Comparison of ENCODE assay signal across 12 cellular contexts in genomic region chr2:133519677-133520076, GRCh38. TPM values are rescaled to one million over a fixed set of nuclear protein-coding genes. Genes with fewer than 3 reads are reported as not detected.
A peak's percentile ranks its signal among the peaks of the same experiment; 100 is the strongest.
DNase-seq lines count a peak whose midpoint lies in the region; ATAC-seq and TF ChIP-seq lines count a peak whose summit lies in the region.
"Not testable (repeated sequence)": the region's sequence is repeated elsewhere in the genome, so short reads cannot be mapped to it uniquely, and the experiment has no call there.
"Had no signal": no experiment of that assay in that cellular context is flagged by ENCODE, and none has a peak within 500 bp of the region (broad histone marks: within the 10 kb centered on the region; RNA-seq: fewer than 3 reads in every experiment).

No MANE protein-coding gene starts in this region.

- H3K27me3 Mint-ChIP-seq in WTC11 (ENCODE audit: low read depth), result peaks cover 51% of the 10 kb centered on the region
- H3K27me3 Mint-ChIP-seq in endothelial cell (ENCODE audit: unreplicated experiment), result not testable (repeated sequence)

- BruUV-seq in OCI-LY7 (replicated peaks; lab: Mats Ljungman, UMichigan), result not testable (repeated sequence)

- not testable (repeated sequence) for H2AFZ ChIP-seq in OCI-LY7 (ENCODE audit: low read length)

- peaks cover 11% of the 10 kb centered on the region for H3K4me1 Mint-ChIP-seq in WTC11
- not testable (repeated sequence) for H3K4me1 Mint-ChIP-seq in endothelial cell (ENCODE audit: unreplicated experiment)

- peak; percentile 71 for ATAC-seq in WTC11
- not testable (repeated sequence) for ATAC-seq in thoracic aorta (ENCODE audit: insufficient number of reproducible peaks, low FRiP score, low read depth)

- not testable (repeated sequence) for H4K20me1 ChIP-seq in OCI-LY7 (ENCODE audit: insufficient read depth, low read length)

- not testable (repeated sequence) for H3K36me3 Mint-ChIP-seq in WTC11; endothelial cell (ENCODE audit: low read depth, unreplicated experiment)

- TF ChIP-seq CTCF in BJ (IDR thresholded peaks at IDR 0.05; ENCODE audit: insufficient read depth, low read depth, low read length) (peak; percentile 11; the same call in 1 of the 2 replicates), GM12875 (IDR thresholded peaks at IDR 0.05; ENCODE audit: borderline replicate concordance, insufficient read depth, low read depth, low read length) (peak; percentile 48; the same call in 1 of the 2 replicates), LNCAP (IDR thresholded peaks at IDR 0.05) (peak; percentile 56), OCI-LY7 (conservative IDR thresholded peaks at IDR 0.05; ENCODE audit: low read length) (peak; percentile 62), WTC11 (IDR thresholded peaks at IDR 0.05) (peak; percentile 44; the same call in 1 of the 2 replicates), endothelial cell (IDR thresholded peaks at IDR 0.05; ENCODE audit: unreplicated experiment) (peak; percentile 40), thoracic aorta (IDR thresholded peaks at IDR 0.05) (peak; percentile 11)

- not testable (repeated sequence) for H3K27ac Mint-ChIP-seq in WTC11; endothelial cell (ENCODE audit: unreplicated experiment)

- POLR2A ChIA-PET in BJ (lab: Charles Lee), result interaction anchor here (0.7 kb wide), 1 partner anchor 200 kb away, joined by 4 read pairs; no protein-coding TSS in a partner anchor
- POLR2A ChIA-PET in OCI-LY7 (lab: Charles Lee), result not testable (repeated sequence)
- POLR2A ChIA-PET in WTC11 (lab: Charles Lee), result interaction anchor here (0.6 kb wide), 1 partner anchor 236 kb away, joined by 4 read pairs; no protein-coding TSS in a partner anchor

- H3K4me3 ChIP-seq in BJ (ENCODE audit: low read depth, low read length); GM12875 (ENCODE audit: low read depth, low read length); OCI-LY7 (ENCODE audit: low read depth, low read length, poor library complexity, severe bottlenecking); iPS DF 6.9 (ENCODE audit: low read length); thoracic aorta: not testable (repeated sequence)

- H3K9me2 ChIP-seq in OCI-LY7 (ENCODE audit: insufficient read depth, low read length), result not testable (repeated sequence)

- WGBS in iPS DF 6.9 (ENCODE audit: insufficient coverage, insufficient read length), result no CpG with 5 or more reads among the region's 7 CpGs

- H3K36me3 ChIP-seq in BJ (ENCODE audit: control insufficient read depth, insufficient read depth, low read length); OCI-LY7 (ENCODE audit: insufficient read depth, low read length); iPS DF 6.9 (ENCODE audit: control insufficient read depth, insufficient read depth, low read length); thoracic aorta: not testable (repeated sequence)

- DNase-seq in BJ (ENCODE audit: low read depth); OCI-LY7 (ENCODE audit: low spot score); thoracic aorta (ENCODE audit: low spot score): not testable (repeated sequence)
- peak; percentile 35 for DNase-seq in WTC11 (ENCODE audit: low spot score)
- peak; percentile 9 for DNase-seq in endothelial cell (ENCODE audit: low spot score)
- peak; percentile 20 for DNase-seq in iPS DF 6.9 (ENCODE audit: low read depth, low spot score)

- CTCF ChIA-PET in BJ (lab: Yijun Ruan, JAX), result interaction anchor here (0.8 to 1.4 kb wide), 5 partner anchors 9 to 260 kb away, joined by 3 to 5 read pairs (median 3); no protein-coding TSS in a partner anchor
- CTCF ChIA-PET in OCI-LY7 (lab: Charles Lee; ENCODE audit: unreplicated experiment), result not testable (repeated sequence)
- CTCF ChIA-PET in WTC11 (lab: Charles Lee), result interaction anchor here (0.6 to 3.4 kb wide), 37 partner anchors 9 to 892 kb away, joined by 3 to 48 read pairs (median 4); partner anchors contain the start of gene NCKAP5

- not testable (repeated sequence) for H3K9me3 Mint-ChIP-seq in WTC11; endothelial cell (ENCODE audit: unreplicated experiment)

- H3K4me3 Mint-ChIP-seq in WTC11; endothelial cell (ENCODE audit: unreplicated experiment): not testable (repeated sequence)

- not testable (repeated sequence) for H3K79me2 ChIP-seq in OCI-LY7 (ENCODE audit: insufficient read depth, low read depth, low read length)

- intact Hi-C loops in OCI-LY7 (cut with micrococcal nuclease; ENCODE audit: unreplicated experiment), result not testable (repeated sequence)

- H3K27me3 ChIP-seq in BJ (ENCODE audit: control insufficient read depth, insufficient read depth, low read length); thoracic aorta (replicated peaks; ENCODE audit: insufficient read depth): not testable (repeated sequence)
- H3K27me3 ChIP-seq in iPS DF 6.9 (ENCODE audit: control insufficient read depth, insufficient read depth, low read length), result peaks cover 18% of the 10 kb centered on the region

- not testable (repeated sequence) for H3K27ac ChIP-seq in OCI-LY7 (ENCODE audit: low read depth, low read length, poor library complexity, severe bottlenecking); iPS DF 6.9 (ENCODE audit: low read length); thoracic aorta

- H3K4me2 ChIP-seq in OCI-LY7 (ENCODE audit: low read length), result not testable (repeated sequence)

- not testable (repeated sequence) for H3K9me3 ChIP-seq in OCI-LY7 (ENCODE audit: low read length); iPS DF 6.9 (ENCODE audit: control insufficient read depth, insufficient read depth, low read length); thoracic aorta

- not testable (repeated sequence) for H3K4me1 ChIP-seq in OCI-LY7 (ENCODE audit: insufficient read depth, low read length, poor library complexity, severe bottlenecking); iPS DF 6.9 (ENCODE audit: control insufficient read depth, insufficient read depth, low read length); thoracic aorta (ENCODE audit: control insufficient read depth in 1 of 2, low read depth in 2 of 2)

RNA-seq across cellular contexts. Expression of gene NCKAP5, which starts 48.6 kb away (rescaled TPM):
- polyA plus RNA-seq in BJ (2011; rRNA removed), result 2.1 and 2.5 TPM in 2 replicates
- 3.0 and 3.5 TPM in 2 replicates for polyA minus RNA-seq in BJ (2011; rRNA and poly(A)+ RNA removed)
- not detected in 2 replicates for total RNA-seq in OCI-LY7 (2014; rRNA removed; shearing (Covaris generic))
- not detected in 2 replicates for total RNA-seq in OCI-LY7 (2022)
- total RNA-seq in WTC11 (2021), result 0.50 to 0.82 TPM (median 0.55 TPM) in 3 replicates
- total RNA-seq in endothelial cell (ENCODE audit: unreplicated experiment), result 7.4 TPM
- 1 to 10 TPM; 1.2 to 1.9 TPM for total RNA-seq in thoracic aorta
- total RNA-seq: activated CD8-positive, alpha-beta T cell treated with anti-CD3 and anti-CD28 coated beads, Interleukin-2, amount 10 ng/mL, durations not matched to agents 7 days and 5 days; activated naive CD8-positive, alpha-beta T cell treated with anti-CD3 and anti-CD28 coated beads for 36 hours; CD4-positive, alpha-beta memory T cell; natural killer cell treated with Interleukin-12 subunit alpha and Interleukin-12 subunit beta and Interleukin-15 and Interleukin-18, amount 100 ng/mL, for 72 hours had no signal
- polyA plus RNA-seq: CD4-positive, alpha-beta memory T cell had no signal

Comparison
In these comparisons a context has a peak if more than half of its experiments do, and no peak if none do; other contexts are left out.
1. CTCF ChIP-seq: peak in every context shown above with its lines; median percentile 62 in OCI-LY7; 56 in LNCAP; 48 in GM12875; 44 in WTC11; 40 in endothelial cell; 11 in BJ; 11 in thoracic aorta.